8 cellular contexts compared by ENCODE assay signal in genomic region chr9:99823392-99824377, GRCh38. TPM values are rescaled to one million over a fixed set of nuclear protein-coding genes. Genes with fewer than 3 reads are reported as not detected.
DNase-seq lines count a peak whose midpoint lies in the region; ATAC-seq and TF ChIP-seq lines count a peak whose summit lies in the region.

No MANE protein-coding gene starts in this region.

- peak overlapping the region; percentile 34 for H3K9ac ChIP-seq in Loucy (ENCODE audit: low read depth, low read length, poor library complexity, severe bottlenecking)

- H3K4me1 Mint-ChIP-seq in Calu3 (ENCODE audit: low read depth, unreplicated experiment), result peaks cover 2% of the 10 kb centered on the region
- H3K4me1 Mint-ChIP-seq in endothelial cell (ENCODE audit: unreplicated experiment), result peaks cover 39% of the 10 kb centered on the region

- DNase-seq in Calu3, result no peak
- DNase-seq in activated CD8-positive, alpha-beta memory T cell treated with anti-CD3 and anti-CD28 coated beads for 24 hours, result peak; percentile 93
- peak; percentile 40 for DNase-seq in endothelial cell (ENCODE audit: low spot score)
- peak; percentile 28 for DNase-seq in myocyte (ENCODE audit: low read depth)
- peak; percentile 38 to 55 for DNase-seq in stimulated activated CD8-positive, alpha-beta memory T cell treated with anti-CD3 and anti-CD28 coated beads, Interleukin-7, amount 100 ng/mL, for 1 hour (ENCODE audit: low read depth in 2 of 2)

- CTCF ChIA-PET in Calu3 (lab: Charles Lee), result interaction anchor here (0.9 kb wide), 1 partner anchor 19 kb away, joined by 8 read pairs; no protein-coding TSS in a partner anchor

- no peaks in the 10 kb centered on the region for H3K9me3 ChIP-seq in Loucy (ENCODE audit: insufficient read depth, low read depth, low read length)

- no TSS peak for BruUV-seq in Calu3 (replicated peaks; lab: Mats Ljungman, UMichigan)

- H3K79me2 ChIP-seq in Loucy (ENCODE audit: insufficient read depth, low read length), result no peaks in the 10 kb centered on the region; the same call in 1 of the 2 replicates

- H3K36me3 ChIP-seq in Loucy (ENCODE audit: insufficient read depth, low read length), result no peaks in the 10 kb centered on the region

- no peaks in the 10 kb centered on the region for H4K20me1 ChIP-seq in Loucy (ENCODE audit: insufficient read depth, low read length, poor library complexity, severe bottlenecking)

- H3K27me3 ChIP-seq in Loucy (ENCODE audit: insufficient read depth, low read length, poor library complexity, severe bottlenecking), result peaks cover 4% of the 10 kb centered on the region

- peak overlapping the region; percentile 76 for H2AFZ ChIP-seq in Loucy (ENCODE audit: low read length)

- TF ChIP-seq CTCF in Calu3 (IDR thresholded peaks at IDR 0.05; ENCODE audit: unreplicated experiment) (no peak), Loucy (conservative IDR thresholded peaks at IDR 0.05; ENCODE audit: low read length) (no peak), endothelial cell (IDR thresholded peaks at IDR 0.05; ENCODE audit: unreplicated experiment) (no peak)

- H3K4me3 ChIP-seq in Loucy (ENCODE audit: low read length, poor library complexity, severe bottlenecking), result peak overlapping the region; percentile 77

- H3K36me3 Mint-ChIP-seq in Calu3 (ENCODE audit: insufficient read depth, unreplicated experiment) (peaks cover 55% of the 10 kb centered on the region), endothelial cell (ENCODE audit: low read depth, unreplicated experiment) (peaks cover 7% of the 10 kb centered on the region)

- H3K9me2 ChIP-seq in Loucy (replicated peaks; ENCODE audit: low read depth, low read length), result no peaks in the 10 kb centered on the region

- H3K9me3 Mint-ChIP-seq in Calu3 (ENCODE audit: low read depth, unreplicated experiment), result no peaks in the 10 kb centered on the region
- no peaks in the 10 kb centered on the region for H3K9me3 Mint-ChIP-seq in endothelial cell (ENCODE audit: unreplicated experiment)

- H3K4me2 ChIP-seq in Loucy (ENCODE audit: low read depth, low read length, poor library complexity, severe bottlenecking), result peak overlapping the region; percentile 93

- intact Hi-C loops in Calu3 (cut with micrococcal nuclease; ENCODE audit: unreplicated experiment), result loop anchor here (1.0 to 5.0 kb wide), 2 partner anchors 83 to 189 kb away; partner anchors contain the start of gene STX17

- peaks cover 30% of the 10 kb centered on the region for H3K4me1 ChIP-seq in Loucy (ENCODE audit: insufficient read depth, low read length, poor library complexity, severe bottlenecking)

- no peak overlapping the region for H3K27ac Mint-ChIP-seq in Calu3 (ENCODE audit: unreplicated experiment)
- H3K27ac Mint-ChIP-seq in endothelial cell (ENCODE audit: unreplicated experiment), result peak overlapping the region; percentile 75

- ATAC-seq in HG02588 (IDR thresholded peaks at IDR 0.05; ENCODE audit: unreplicated experiment) (no peak), HG02870 (IDR thresholded peaks at IDR 0.05; ENCODE audit: unreplicated experiment) (no peak)

- H3K27me3 Mint-ChIP-seq in Calu3 (ENCODE audit: unreplicated experiment) (peaks cover 68% of the 10 kb centered on the region), endothelial cell (ENCODE audit: unreplicated experiment) (peaks cover 55% of the 10 kb centered on the region)

- peak overlapping the region; percentile 90 for H3K4me3 Mint-ChIP-seq in Calu3 (ENCODE audit: low read depth, unreplicated experiment)
- H3K4me3 Mint-ChIP-seq in endothelial cell (ENCODE audit: unreplicated experiment), result peak overlapping the region; percentile 96

- H3F3A ChIP-seq in Loucy (ENCODE audit: low read depth), result peaks cover 8% of the 10 kb centered on the region; the same call in 1 of the 2 replicates

RNA-seq across cellular contexts. Expression of gene NR4A3, which starts 2.0 kb away (rescaled TPM):
- 0.21 and 0.66 TPM in 2 replicates for total RNA-seq in Calu3 (2022)
- total RNA-seq in endothelial cell (ENCODE audit: unreplicated experiment), result 0.18 TPM
- total RNA-seq in myocyte, result 0.05 and 0.26 TPM in 2 replicates
- 0.16 TPM for polyA plus RNA-seq in myocyte (2012)
